27 cellular contexts compared by ENCODE assay signal in the genomic region with DNA sequence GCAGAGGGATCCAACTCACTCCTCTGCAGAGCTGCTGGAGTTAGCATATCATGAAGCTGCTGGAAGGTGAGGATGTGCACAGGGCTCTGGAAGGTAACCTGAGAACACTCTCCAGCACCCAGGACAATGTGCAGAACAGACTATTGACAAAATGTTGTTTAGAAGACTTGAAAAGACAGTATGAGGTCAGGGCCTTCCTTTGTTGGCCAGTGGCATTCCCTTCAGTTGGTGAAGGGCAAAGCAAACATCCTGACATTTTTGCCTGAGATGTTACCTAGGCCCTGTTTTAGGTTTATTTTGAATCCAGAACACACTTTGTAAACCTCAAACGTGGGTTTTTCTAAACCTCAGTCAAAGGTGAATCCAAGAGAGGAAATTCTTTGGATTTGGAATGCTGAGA.
"Had no signal": no experiment of that assay in that cellular context is flagged by ENCODE, and none has a peak within 500 bp of the region (broad histone marks: within the 10 kb centered on the region; RNA-seq: fewer than 3 reads in every experiment).

No MANE protein-coding gene starts in this region.

- H3K36me3 ChIP-seq: neural progenitor cell, ovary had no signal

- H3K4me3 ChIP-seq: left ventricle myocardium inferior, lung, neural progenitor cell, ovary, right atrium auricular region, skin epidermis, suprapubic skin, thoracic aorta, tibial artery, upper lobe of right lung had no signal

- ATAC-seq: natural killer cell; sciatic nerve; stimulated activated naive B cell treated with anti-CD40 and anti-IgM and Interleukin-4, amounts not matched to agents 10 μg/mL and 1 μg/mL and 100 μg/mL, for 72 hours; upper lobe of right lung had no signal

- H2AFZ ChIP-seq: neural progenitor cell had no signal

- DNase-seq: hypothalamus; immature natural killer cell; kidney; left colon; left ventricle myocardium inferior; mesendoderm; naive B cell; natural killer cell; nephron progenitor cell; occipital lobe; ovary; stimulated activated CD4-positive, alpha-beta T cell treated with anti-CD3 and anti-CD28 coated beads, Interleukin-12 subunit alpha, Interleukin-12 subunit beta, amount 100 ng/mL, for 4 hours; stimulated activated CD4-positive, alpha-beta T cell treated with anti-CD3 and anti-CD28 coated beads, Interleukin-15, amount 100 ng/mL, for 24 hours; stimulated activated CD4-positive, alpha-beta T cell treated with anti-CD3 and anti-CD28 coated beads, Interleukin-2, amount 100 ng/mL, for 24 hours; stimulated activated CD4-positive, alpha-beta T cell treated with anti-CD3 and anti-CD28 coated beads, Interleukin-4, amount 100 ng/mL, for 1 hour; stimulated activated naive B cell treated with anti-CD40 and anti-IgM and Interleukin-4, amounts not matched to agents 10 μg/mL and 1 μg/mL and 100 μg/mL, for 72 hours; tibial artery; trophoblast cell; upper lobe of right lung had no signal

- H3K27ac ChIP-seq: left ventricle myocardium inferior, neural progenitor cell, neutrophil, ovary, right atrium auricular region, skin epidermis, suprapubic skin, thoracic aorta, tibial artery, upper lobe of right lung had no signal

- H3K4me1 ChIP-seq: left ventricle myocardium inferior, neural progenitor cell, right atrium auricular region, tibial artery, upper lobe of right lung had no signal

- H3K4me2 ChIP-seq: neural progenitor cell had no signal

- H3K9me3 ChIP-seq: left ventricle myocardium inferior, neutrophil, ovary, right atrium auricular region, suprapubic skin, thoracic aorta, tibial artery, upper lobe of right lung had no signal

- H3K27me3 ChIP-seq: neural progenitor cell, neutrophil, ovary, right atrium auricular region, suprapubic skin, tibial artery, upper lobe of right lung had no signal
